27 cellular contexts compared by ENCODE assay signal in the genomic region with DNA sequence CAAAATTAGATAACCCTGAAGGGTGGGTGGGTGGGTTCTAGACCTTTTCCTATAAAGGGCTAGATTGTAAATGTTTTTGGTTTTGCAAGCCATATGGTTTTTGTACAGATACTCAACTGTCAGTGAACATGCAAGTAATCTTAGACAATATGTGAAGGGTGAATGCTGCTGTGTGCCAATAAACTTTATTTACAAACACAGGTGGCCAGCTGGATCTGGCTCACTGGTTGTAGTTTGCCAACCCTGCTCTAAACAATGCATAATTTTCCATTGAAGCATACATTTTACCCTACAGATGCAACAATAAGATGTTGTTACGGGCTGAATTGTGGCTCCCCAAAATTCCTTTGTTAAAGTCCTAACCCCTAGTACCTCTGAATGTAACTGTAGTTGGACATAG. TPM values are rescaled to one million over a fixed set of nuclear protein-coding genes. Genes with fewer than 3 reads are reported as not detected.
DNase-seq lines count a peak whose midpoint lies in the region; ATAC-seq, FAIRE-seq and TF ChIP-seq lines count a peak whose summit lies in the region.
"Had no signal": no experiment of that assay in that cellular context is flagged by ENCODE, and none has a peak within 500 bp of the region (broad histone marks: within the 10 kb centered on the region; RNA-seq: fewer than 3 reads in every experiment).

No MANE protein-coding gene starts in this region.

- H3K27ac ChIP-seq in liver (ENCODE audit: low read depth in 1 of 2, low read length in 2 of 2) (peak overlapping the region; percentile 10 to 93), HepG2 (ENCODE audit: extremely low read length, insufficient read depth, low read length) (no peak overlapping the region), Panc1 (ENCODE audit: low read length) (peak overlapping the region; percentile 98; the same call in 1 of the 2 replicates), gastrocnemius medialis (peak overlapping the region; percentile 88 to 95 (median 88)), stomach (no peak overlapping the region)
- H3K27ac ChIP-seq: SJSA1 had no signal

- TF ChIP-seq EP300 in HepG2 (IDR thresholded peaks at IDR 0.05; ENCODE audit: low read depth in 2 of 2, low read length in 2 of 2), result no peak
- TF ChIP-seq EP300 in HepG2 (CRISPR knock-in tag; IDR thresholded peaks at IDR 0.05; ENCODE audit: borderline replicate concordance), result no peak
- no peak for TF ChIP-seq EP300 in stomach (IDR thresholded peaks at IDR 0.05)

- no peak overlapping the region for H3K4me2 ChIP-seq in HepG2 (ENCODE audit: low read depth, low read length)
- H3K4me2 ChIP-seq: PC-9 had no signal

- TF ChIP-seq POLR2A in HepG2 (IDR thresholded peaks at IDR 0.05; ENCODE audit: insufficient read depth in 1 of 2, low read depth in 2 of 2, low read length in 2 of 2) (no peak), gastrocnemius medialis (IDR thresholded peaks at IDR 0.05) (no peak), stomach (IDR thresholded peaks at IDR 0.05) (no peak)

- intact Hi-C loops in HepG2 (cut with micrococcal nuclease; ENCODE audit: unreplicated experiment) (loop anchor here (5.0 to 10.0 kb wide), 5 partner anchors 47 to 665 kb away; partner anchors contain the start of gene RBM34), Panc1 (cut with micrococcal nuclease; ENCODE audit: unreplicated experiment) (loop anchor here (5.0 to 10.0 kb wide), 3 partner anchors 227 to 480 kb away; no protein-coding TSS in a partner anchor), gastrocnemius medialis (cut with DNase I; ENCODE audit: low total_unique reads) (loop anchor here (5.0 kb wide), 2 partner anchors 275 to 475 kb away; no protein-coding TSS in a partner anchor), stomach (cut with DNase I; ENCODE audit: low total_unique reads) (loop anchor here (10.0 kb wide), 1 partner anchor 467 kb away; no protein-coding TSS in a partner anchor)

- DNase-seq in HepG2 (ENCODE audit: low spot score) (no peak), Panc1 (ENCODE audit: low read depth, low spot score) (no peak), fibroblast of villous mesenchyme (ENCODE audit: low read depth) (peak; percentile 35), gastrocnemius medialis (no peak), stomach (no peak), EL (no peak), UCSD-AML1 (lab: John Stamatoyannopoulos, UW; ENCODE audit: unreplicated experiment) (no peak)
- DNase-seq: C1 segment of cervical spinal cord; Caco-2; CD4-positive, alpha-beta memory T cell; GDM1; GM23248; H7; KG1; NCI-H1048; NCI-H1417; NCI-H1694; NCI-H2029 treated with DMSO at 0.1 percent for 48 hours; NCI-H524 treated with DMSO at 0.1 percent for 48 hours; NCI-H774; PC-9; Right ventricle myocardium superior; RPMI8226 had no signal

- FAIRE-seq in HepG2 (lab: Jason Lieb, UNC), result no peak
- FAIRE-seq: GM12878, HTR-8/SVneo had no signal

- no peak overlapping the region for H3K4me3 ChIP-seq in liver (ENCODE audit: low read depth in 1 of 3, low read length in 3 of 3)
- H3K4me3 ChIP-seq in HepG2 (replicated peaks in 1 of 3; ENCODE audit: insufficient read depth in 1 of 3, low read depth in 2 of 3, low read length in 3 of 3), result no peak overlapping the region
- H3K4me3 ChIP-seq in Panc1 (ENCODE audit: low read depth in 2 of 2, low read length in 2 of 2), result no peak overlapping the region
- no peak overlapping the region for H3K4me3 ChIP-seq in fibroblast of villous mesenchyme (ENCODE audit: low read depth, low read length)
- no peak overlapping the region for H3K4me3 ChIP-seq in gastrocnemius medialis
- no peak overlapping the region for H3K4me3 ChIP-seq in stomach
- H3K4me3 ChIP-seq: GM12878, GM23248, PC-9, SJSA1 had no signal

- H3K9ac ChIP-seq in liver (ENCODE audit: low read depth in 1 of 2, low read length in 2 of 2) (no peak overlapping the region), HepG2 (ENCODE audit: insufficient read depth, low read depth, low read length) (no peak overlapping the region)

- POLR2A ChIA-PET in HepG2 (lab: Yijun Ruan, JAX) (interaction anchor here (2.2 kb wide), 1 partner anchor 103 kb away, joined by 22 read pairs; no protein-coding TSS in a partner anchor), Panc1 (lab: Charles Lee) (no interaction called here)

- H3K9me3 ChIP-seq in liver (ENCODE audit: control insufficient read depth in 4 of 4, low read length in 3 of 4), result no peaks in the 10 kb centered on the region
- no peaks in the 10 kb centered on the region for H3K9me3 ChIP-seq in HepG2 (ENCODE audit: low read length)
- no peaks in the 10 kb centered on the region for H3K9me3 ChIP-seq in Panc1 (ENCODE audit: control insufficient read depth, insufficient read depth, low read depth, low read length)
- H3K9me3 ChIP-seq in gastrocnemius medialis, result no peaks in the 10 kb centered on the region
- no peaks in the 10 kb centered on the region for H3K9me3 ChIP-seq in stomach
- H3K9me3 ChIP-seq: Caco-2, SJSA1 had no signal

- H3K4me1 ChIP-seq in liver (ENCODE audit: control insufficient read depth in 4 of 4, insufficient read depth in 4 of 4, low read length in 3 of 4) (peaks cover 7 to 35% (median 21%) of the 10 kb centered on the region in 4 donors), HepG2 (ENCODE audit: insufficient read depth, low read length) (peaks cover 52% of the 10 kb centered on the region), Panc1 (ENCODE audit: control insufficient read depth, insufficient read depth, low read length) (peaks cover 41% of the 10 kb centered on the region), gastrocnemius medialis (peaks cover 47 to 51% of the 10 kb centered on the region in 2 donors), stomach (peaks cover 14 to 37% (median 23%) of the 10 kb centered on the region in 4 donors)

- H3K79me2 ChIP-seq in HepG2 (ENCODE audit: insufficient read depth, low read length), result no peaks in the 10 kb centered on the region

- H3K36me3 ChIP-seq in liver (ENCODE audit: control insufficient read depth in 4 of 4, insufficient read depth in 3 of 4, low read depth in 1 of 4, low read length in 3 of 4) (no peaks in the 10 kb centered on the region), HepG2 (replicated peaks in 1 of 2; ENCODE audit: control insufficient read depth in 1 of 2, insufficient read depth in 2 of 2, low read length in 2 of 2) (no peaks in the 10 kb centered on the region), Panc1 (ENCODE audit: control insufficient read depth, insufficient read depth, low read length) (no peaks in the 10 kb centered on the region), gastrocnemius medialis (no peaks in the 10 kb centered on the region), stomach (no peaks in the 10 kb centered on the region)
- H3K36me3 ChIP-seq: SJSA1 had no signal

- TF ChIP-seq CTCF in liver (IDR thresholded peaks at IDR 0.05; ENCODE audit: low read depth, low read length, missing input control) (no peak), HepG2 (CRISPR knock-in tag; IDR thresholded peaks at IDR 0.05) (no peak), Panc1 (IDR thresholded peaks at IDR 0.05) (no peak), fibroblast of villous mesenchyme (IDR thresholded peaks at IDR 0.05; ENCODE audit: insufficient read depth, low read depth, low read length) (no peak), gastrocnemius medialis (IDR thresholded peaks at IDR 0.05 in 4 of 5, conservative IDR thresholded peaks at IDR 0.05 in 1 of 5) (no peak), stomach (IDR thresholded peaks at IDR 0.05) (no peak)

- no peak overlapping the region for H2AFZ ChIP-seq in HepG2 (ENCODE audit: low read length)
- H2AFZ ChIP-seq: PC-9 had no signal

- ATAC-seq in HepG2 (no peak), Panc1 (no peak), gastrocnemius medialis (no peak)
- ATAC-seq: GM12878 had no signal

- in situ Hi-C loops in HepG2 (cut with HindIII; ENCODE audit: extremely low pct_ligation_motif_present, low pct_unique_long_range_greater_than_20kb), result loop anchor here (5.0 to 10.0 kb wide), 5 partner anchors 100 to 595 kb away; no protein-coding TSS in a partner anchor
- in situ Hi-C loops in Panc1 (cut with HindIII; ENCODE audit: low pct_unique_long_range_greater_than_20kb, low sequenced_read_pairs), result no loop called here
- in situ Hi-C loops in gastrocnemius medialis (cut with MboI; ENCODE audit: low sequenced_read_pairs in 4 of 4), result loop anchor here (5.0 to 25.0 kb wide), 11 partner anchors 100 to 590 kb away; partner anchors contain the start of gene IRF2BP2 (in 1 of the 4)

- CTCF ChIA-PET in HepG2 (lab: Yijun Ruan, JAX; ENCODE audit: low intra/inter-chr PET ratio, low total read pairs) (no interaction called here), Panc1 (lab: Charles Lee) (no interaction called here)

- H4K20me1 ChIP-seq in HepG2 (ENCODE audit: insufficient read depth, low read length), result no peaks in the 10 kb centered on the region

- no peaks in the 10 kb centered on the region for H3K27me3 ChIP-seq in liver (ENCODE audit: control insufficient read depth in 4 of 4, insufficient read depth in 4 of 4, low read length in 3 of 4)
- H3K27me3 ChIP-seq in HepG2 (ENCODE audit: control insufficient read depth in 1 of 2, insufficient read depth in 2 of 2, low read length in 2 of 2), result no peaks in the 10 kb centered on the region
- H3K27me3 ChIP-seq in Panc1 (ENCODE audit: control insufficient read depth, insufficient read depth, low read length), result no peaks in the 10 kb centered on the region
- no peaks in the 10 kb centered on the region for H3K27me3 ChIP-seq in gastrocnemius medialis
- H3K27me3 ChIP-seq in stomach, result no peaks in the 10 kb centered on the region
- H3K27me3 ChIP-seq: SJSA1 had no signal

- BruUV-seq in HepG2 (replicated peaks; lab: Mats Ljungman, UMichigan) (no TSS peak), Panc1 (replicated peaks; lab: Mats Ljungman, UMichigan) (no TSS peak)

- TF ChIP-seq RAD21 in liver (IDR thresholded peaks at IDR 0.05) (no peak), HepG2 (CRISPR knock-in tag; IDR thresholded peaks at IDR 0.05) (no peak)

- 91% methylated on average over 1 of the region's 1 CpG for WGBS in liver
- WGBS in HepG2 (ENCODE audit: low lambda C conversion rate), result 88% methylated on average over 1 of the region's 1 CpG
- WGBS in stomach, 5 donors, result 92 to 100% (median 96%) methylated on average over 1 of the region's 1 CpG

RNA-seq across cellular contexts. Expression of gene TARBP1, which starts 18.6 kb away (rescaled TPM):
- 10 to 100 TPM; 11.9 to 17.6 TPM for total RNA-seq in liver
- polyA plus RNA-seq in liver, result 1 to 10 TPM; 4.1 to 6.4 TPM
- total RNA-seq in HepG2 (2016; rRNA removed; fragmentation: Illumina TruSeq; extraction: Trizol), result 31.0 and 37.7 TPM in 2 replicates
- 8.0 and 10.9 TPM in 2 replicates for total RNA-seq in HepG2 (2016; cell fraction: cytosol; rRNA removed; fragmentation: Illumina TruSeq; extraction: Trizol; ENCODE audit: low read depth)
- 33.0 and 39.2 TPM in 2 replicates for total RNA-seq in HepG2 (2016; cell fraction: insoluble cytoplasmic fraction; rRNA removed; fragmentation: Illumina TruSeq; extraction: Trizol)
- total RNA-seq in HepG2 (2016; cell fraction: membrane; rRNA removed; fragmentation: Illumina TruSeq; extraction: Trizol), result 9.9 and 14.5 TPM in 2 replicates
- 49.3 and 51.0 TPM in 2 replicates for total RNA-seq in HepG2 (2016; cell fraction: nucleus; rRNA removed; fragmentation: Illumina TruSeq; extraction: Trizol)
- 58.7 and 67.0 TPM in 2 replicates for polyA plus RNA-seq in HepG2 (2011; rRNA removed)
- 15.2 and 18.3 TPM in 2 replicates for polyA plus RNA-seq in HepG2 (2011; cell fraction: cytosol; rRNA removed)
- polyA plus RNA-seq in HepG2 (2011; cell fraction: nucleus; rRNA removed), result 127 and 145 TPM in 2 replicates
- polyA plus RNA-seq in HepG2 (2012), result 31.2 and 34.3 TPM in 2 replicates
- polyA plus RNA-seq in HepG2 (2016; cell fraction: cytosol; fragmentation: Illumina TruSeq; extraction: Trizol; ENCODE audit: low read depth), result 1.00 and 1.2 TPM in 2 replicates
- 26.8 and 27.3 TPM in 2 replicates for polyA plus RNA-seq in HepG2 (2016; cell fraction: insoluble cytoplasmic fraction; fragmentation: Illumina TruSeq; extraction: Trizol; ENCODE audit: low read depth)
- polyA plus RNA-seq in HepG2 (2016; cell fraction: membrane; fragmentation: Illumina TruSeq; extraction: Trizol; ENCODE audit: low read depth), result 3.6 and 4.1 TPM in 2 replicates
- polyA plus RNA-seq in HepG2 (2016; cell fraction: nucleus; fragmentation: Illumina TruSeq; extraction: Trizol; ENCODE audit: insufficient read depth, low read depth), result 121 and 134 TPM in 2 replicates
- polyA minus RNA-seq in HepG2 (2011; rRNA and poly(A)+ RNA removed; ENCODE audit: low replicate concordance), result 15.4 and 29.8 TPM in 2 replicates
- polyA minus RNA-seq in HepG2 (2011; cell fraction: cytosol; rRNA and poly(A)+ RNA removed), result 10.9 and 11.5 TPM in 2 replicates
- 73.5 and 78.7 TPM in 2 replicates for polyA minus RNA-seq in HepG2 (2011; cell fraction: nucleus; rRNA and poly(A)+ RNA removed)
- total RNA-seq in Panc1 (2021; ENCODE audit: unreplicated experiment), result 45.0 TPM
- polyA plus RNA-seq in Panc1 (2012; ENCODE audit: insufficient read length), result 28.9 TPM
- total RNA-seq in fibroblast of villous mesenchyme, result 17.7 and 20.3 TPM in 2 replicates
- total RNA-seq in gastrocnemius medialis, result 10 to 100 TPM in 1 of 4 donors, 1 to 10 TPM in 3; 5.7 to 11.9 (median 8.2) TPM
- 10 to 100 TPM; 14.0 to 63.2 (median 53.9) TPM for total RNA-seq in stomach
- polyA plus RNA-seq in stomach, result 10 to 100 TPM in 1 of 3 donors, 1 to 10 TPM in 2; 5.7 to 34.7 (median 9.0) TPM

Comparison
In these comparisons a context has a peak if more than half of its experiments do, and no peak if none do; other contexts are left out.
1. H3K27ac ChIP-seq: peak in liver (2 of 2), Panc1 (single experiment) and gastrocnemius medialis (4 of 4); none in HepG2 (single experiment) and stomach (0 of 5).